In genomic region chr7:135321556-135321955, GRCh38 we compare ENCODE assay signal across 17 cellular contexts.
DNase-seq lines count a peak whose midpoint lies in the region; ATAC-seq and TF ChIP-seq lines count a peak whose summit lies in the region.
"Had no signal": no experiment of that assay in that cellular context is flagged by ENCODE, and none has a peak within 500 bp of the region (broad histone marks: within the 10 kb centered on the region; RNA-seq: fewer than 3 reads in every experiment).

No MANE protein-coding gene starts in this region.

- H3K4me1 ChIP-seq in right atrium auricular region = peaks cover 0 to 16% of the 10 kb centered on the region in 2 donors
- H3K4me1 ChIP-seq: Caco-2, right lobe of liver had no signal

- TF ChIP-seq CTCF in right atrium auricular region (IDR thresholded peaks at IDR 0.05) (no peak), GM10266 (IDR thresholded peaks at IDR 0.05; ENCODE audit: control insufficient read depth, insufficient read depth, low read depth, missing control alignments) (no peak)

- H3K27me3 Mint-ChIP-seq in T-cell = no peaks in the 10 kb centered on the region
- H3K27me3 Mint-ChIP-seq: dendritic cell treated with granulocyte-macrophage colony-stimulating factor and Interleukin-4, amounts not matched to agents 40 ng/mL and 50 ng/mL, for 4 days had no signal

- peaks cover 0 to 14% (median 10%) of the 10 kb centered on the region in 3 donors for H3K9me3 Mint-ChIP-seq in T-cell
- H3K9me3 Mint-ChIP-seq: dendritic cell treated with granulocyte-macrophage colony-stimulating factor and Interleukin-4, amounts not matched to agents 40 ng/mL and 50 ng/mL, for 4 days; mesothelial cell of epicardium had no signal

- H3K9me3 ChIP-seq in right atrium auricular region = no peaks in the 10 kb centered on the region
- H3K9me3 ChIP-seq: Caco-2, right lobe of liver, tibial nerve had no signal

- no peaks in the 10 kb centered on the region for H3K4me1 Mint-ChIP-seq in T-cell

- ATAC-seq in HG03280 (IDR thresholded peaks at IDR 0.05; ENCODE audit: unreplicated experiment) (no peak), T-cell (replicated peaks in 1 of 4) (no peak)
- ATAC-seq: activated CD4-positive, CD25-positive, alpha-beta regulatory T cell treated with anti-CD3 and anti-CD28 coated beads, Interleukin-2, amount 50 U/mL, for 24 hours; right lobe of liver had no signal

- CTCF ChIA-PET in T-cell (lab: Charles Lee) = no interaction called here

- H3K27me3 ChIP-seq in right atrium auricular region = no peaks in the 10 kb centered on the region
- H3K27me3 ChIP-seq: right lobe of liver, tibial nerve had no signal

- POLR2A ChIA-PET in T-cell (lab: Charles Lee) = no interaction called here

- peak; percentile 53 for DNase-seq in AG20443 (ENCODE audit: low spot score)
- DNase-seq in HCEC 1CT = peak; percentile 68
- peak; percentile 22 for DNase-seq in amniotic epithelial cell (ENCODE audit: low read depth)
- DNase-seq in right atrium auricular region (ENCODE audit: low spot score) = peak; percentile 61
- DNase-seq in GM10266 (ENCODE audit: extremely low spot score) = no peak
- no peak for DNase-seq in activated naive CD4-positive, alpha-beta T cell treated with anti-CD3 and anti-CD28 coated beads, Interleukin-2, amount 50 U/mL, for 16 hours
- no peak for DNase-seq in T-cell
- DNase-seq: Caco-2, NCI-H1092, right lobe of liver, SHP77 treated with DMSO at 0.1 percent for 48 hours had no signal

- H3K4me3 Mint-ChIP-seq in T-cell = no peak overlapping the region
- H3K4me3 Mint-ChIP-seq: dendritic cell treated with granulocyte-macrophage colony-stimulating factor and Interleukin-4, amounts not matched to agents 40 ng/mL and 50 ng/mL, for 4 days; mesothelial cell of epicardium had no signal

- no peak overlapping the region for H3K27ac ChIP-seq in right atrium auricular region
- H3K27ac ChIP-seq: right lobe of liver had no signal

- no peak overlapping the region for H3K27ac Mint-ChIP-seq in T-cell
- H3K27ac Mint-ChIP-seq: activated T-helper 2 cell treated with anti-CD3 and anti-CD28 coated beads, Interferon-gamma antibody, Interleukin-2, Interleukin-4, amounts not matched to agents 10 μg/mL and 5 μg/mL and 100 μg/mL, durations not matched to agents 14 hours and 24 hours and 36 hours; dendritic cell treated with granulocyte-macrophage colony-stimulating factor and Interleukin-4, amounts not matched to agents 40 ng/mL and 50 ng/mL, for 4 days; mesothelial cell of epicardium had no signal

- no peak overlapping the region for H3K4me3 ChIP-seq in right atrium auricular region
- H3K4me3 ChIP-seq: right lobe of liver, tibial nerve had no signal

- H3K36me3 ChIP-seq in right atrium auricular region = no peaks in the 10 kb centered on the region
- H3K36me3 ChIP-seq: right lobe of liver, tibial nerve had no signal

- H3K36me3 Mint-ChIP-seq in T-cell = peaks cover 5% of the 10 kb centered on the region
- H3K36me3 Mint-ChIP-seq: mesothelial cell of epicardium had no signal

Comparison
In these comparisons a context has a peak if more than half of its experiments do, and no peak if none do; other contexts are left out.
1. DNase-seq: peak in AG20443 (single experiment), HCEC 1CT (single experiment), amniotic epithelial cell (single experiment) and right atrium auricular region (single experiment); none in GM10266 (single experiment), activated naive CD4-positive, alpha-beta T cell treated with anti-CD3 and anti-CD28 coated beads, Interleukin-2, amount 50 U/mL, for 16 hours (single experiment) and T-cell (0 of 34).